In the genomic region with DNA sequence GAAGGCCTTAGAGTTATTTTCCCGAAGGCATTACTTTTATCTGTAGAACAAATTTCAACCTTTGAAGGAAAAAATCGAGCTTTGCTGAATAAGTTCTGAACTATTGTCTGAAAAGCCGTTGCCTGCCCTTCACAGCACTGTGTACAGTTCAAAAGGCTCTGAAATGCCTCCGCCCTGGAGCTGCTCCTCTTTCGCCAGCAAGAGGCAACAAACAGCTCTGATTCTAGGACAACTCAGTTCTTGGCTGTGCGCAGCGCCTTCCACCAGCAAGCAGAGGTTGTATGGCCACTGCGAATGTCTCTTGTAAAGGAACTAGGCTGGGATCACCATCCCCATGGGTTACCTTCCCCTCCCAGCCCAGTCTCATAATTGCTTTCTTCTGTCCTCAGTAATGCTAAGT, we compare ENCODE assay signal across 2 cellular contexts.
TF ChIP-seq lines count a peak whose summit lies in the region.

No MANE protein-coding gene starts in this region.

TF ChIP-seq in WTC11, 78 proteins besides CTCF, POLR2A, EP300 and RAD21:
- no peak for TF ChIP-seq NR1H2 (CRISPR knock-in tag; IDR thresholded peaks at IDR 0.05)
- no peak for TF ChIP-seq ZNF671 (CRISPR knock-in tag; IDR thresholded peaks at IDR 0.05)
- TF ChIP-seq TCF7 (CRISPR knock-in tag; IDR thresholded peaks at IDR 0.05; ENCODE audit: low read depth), result no peak
- no peak for TF ChIP-seq CREB1 (CRISPR knock-in tag; IDR thresholded peaks at IDR 0.05)
- TF ChIP-seq NFATC4 (CRISPR knock-in tag; IDR thresholded peaks at IDR 0.05), result no peak
- TF ChIP-seq, protein P1, sequence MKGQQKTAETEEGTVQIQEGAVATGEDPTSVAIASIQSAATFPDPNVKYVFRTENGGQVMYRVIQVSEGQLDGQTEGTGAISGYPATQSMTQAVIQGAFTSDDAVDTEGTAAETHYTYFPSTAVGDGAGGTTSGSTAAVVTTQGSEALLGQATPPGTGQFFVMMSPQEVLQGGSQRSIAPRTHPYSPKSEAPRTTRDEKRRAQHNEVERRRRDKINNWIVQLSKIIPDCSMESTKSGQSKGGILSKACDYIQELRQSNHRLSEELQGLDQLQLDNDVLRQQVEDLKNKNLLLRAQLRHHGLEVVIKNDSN (CRISPR knock-in tag; IDR thresholded peaks at IDR 0.05), result no peak
- TF ChIP-seq, protein P2, sequence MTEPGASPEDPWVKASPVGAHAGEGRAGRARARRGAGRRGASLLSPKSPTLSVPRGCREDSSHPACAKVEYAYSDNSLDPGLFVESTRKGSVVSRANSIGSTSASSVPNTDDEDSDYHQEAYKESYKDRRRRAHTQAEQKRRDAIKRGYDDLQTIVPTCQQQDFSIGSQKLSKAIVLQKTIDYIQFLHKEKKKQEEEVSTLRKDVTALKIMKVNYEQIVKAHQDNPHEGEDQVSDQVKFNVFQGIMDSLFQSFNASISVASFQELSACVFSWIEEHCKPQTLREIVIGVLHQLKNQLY (CRISPR knock-in tag; IDR thresholded peaks at IDR 0.05), result no peak
- TF ChIP-seq, protein P3, sequence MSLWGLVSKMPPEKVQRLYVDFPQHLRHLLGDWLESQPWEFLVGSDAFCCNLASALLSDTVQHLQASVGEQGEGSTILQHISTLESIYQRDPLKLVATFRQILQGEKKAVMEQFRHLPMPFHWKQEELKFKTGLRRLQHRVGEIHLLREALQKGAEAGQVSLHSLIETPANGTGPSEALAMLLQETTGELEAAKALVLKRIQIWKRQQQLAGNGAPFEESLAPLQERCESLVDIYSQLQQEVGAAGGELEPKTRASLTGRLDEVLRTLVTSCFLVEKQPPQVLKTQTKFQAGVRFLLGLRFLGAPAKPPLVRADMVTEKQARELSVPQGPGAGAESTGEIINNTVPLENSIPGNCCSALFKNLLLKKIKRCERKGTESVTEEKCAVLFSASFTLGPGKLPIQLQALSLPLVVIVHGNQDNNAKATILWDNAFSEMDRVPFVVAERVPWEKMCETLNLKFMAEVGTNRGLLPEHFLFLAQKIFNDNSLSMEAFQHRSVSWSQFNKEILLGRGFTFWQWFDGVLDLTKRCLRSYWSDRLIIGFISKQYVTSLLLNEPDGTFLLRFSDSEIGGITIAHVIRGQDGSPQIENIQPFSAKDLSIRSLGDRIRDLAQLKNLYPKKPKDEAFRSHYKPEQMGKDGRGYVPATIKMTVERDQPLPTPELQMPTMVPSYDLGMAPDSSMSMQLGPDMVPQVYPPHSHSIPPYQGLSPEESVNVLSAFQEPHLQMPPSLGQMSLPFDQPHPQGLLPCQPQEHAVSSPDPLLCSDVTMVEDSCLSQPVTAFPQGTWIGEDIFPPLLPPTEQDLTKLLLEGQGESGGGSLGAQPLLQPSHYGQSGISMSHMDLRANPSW (CRISPR knock-in tag; conservative IDR thresholded peaks at IDR 0.05; ENCODE audit: low read depth), result no peak

TF ChIP-seq in endothelial cell of umbilical vein, 7 proteins besides CTCF, POLR2A, EP300 and RAD21:
- no peak for TF ChIP-seq GATA2 (IDR thresholded peaks at IDR 0.05; ENCODE audit: insufficient read depth, insufficient read length, low read depth, low read length)
- TF ChIP-seq EZH2 (IDR thresholded peaks at IDR 0.05; ENCODE audit: borderline replicate concordance, low read depth, low read length, severe bottlenecking), result no peak
- TF ChIP-seq JUN (IDR thresholded peaks at IDR 0.05; ENCODE audit: borderline replicate concordance, insufficient read depth, insufficient read length, low read depth), result no peak
- TF ChIP-seq MYC (IDR thresholded peaks at IDR 0.05; ENCODE audit: low read depth, low read length), result no peak
- TF ChIP-seq POLR2AphosphoS5 (IDR thresholded peaks at IDR 0.05; ENCODE audit: insufficient read depth, low read depth, low read length), result no peak
- no peak for TF ChIP-seq FOS (IDR thresholded peaks at IDR 0.05; ENCODE audit: borderline replicate concordance, insufficient read depth, low read length)
